ENCODE assay signal across 11 cellular contexts in genomic region chr6:169252805-169253189, GRCh38. TPM values are rescaled to one million over a fixed set of nuclear protein-coding genes. Genes with fewer than 3 reads are reported as not detected.
DNase-seq lines count a peak whose midpoint lies in the region; ATAC-seq and TF ChIP-seq lines count a peak whose summit lies in the region.
"Had no signal": no experiment of that assay in that cellular context is flagged by ENCODE, and none has a peak within 500 bp of the region (broad histone marks: within the 10 kb centered on the region; RNA-seq: fewer than 3 reads in every experiment).

No MANE protein-coding gene starts in this region.

- peak overlapping the region; percentile 13 for H3K4me3 ChIP-seq in NT2/D1 (ENCODE audit: insufficient read length, low read depth)
- H3K4me3 ChIP-seq in right cardiac atrium (ENCODE audit: low read length) = peak overlapping the region; percentile 48
- H3K4me3 ChIP-seq in retinal pigment epithelial cell (ENCODE audit: low read length) = peak overlapping the region; percentile 41
- H3K4me3 ChIP-seq: GM12878, SJSA1 had no signal

- H3K36me3 ChIP-seq in NT2/D1 (ENCODE audit: insufficient read depth, insufficient read length, low read length) = peaks cover 10% of the 10 kb centered on the region
- H3K36me3 ChIP-seq: SJSA1 had no signal

- DNase-seq in ELF-1 (ENCODE audit: low read depth, low spot score) = peak; percentile 23
- DNase-seq in NT2/D1 (ENCODE audit: low read depth, low spot score) = no peak
- peak in 1 of 3 donors; percentile 71 for DNase-seq in right cardiac atrium
- peak; percentile 39 for DNase-seq in retinal pigment epithelial cell (ENCODE audit: low read depth)
- no peak for DNase-seq in NOMO-1 treated with DMSO at 0.1 percent for 48 hours (lab: John Stamatoyannopoulos, UW; ENCODE audit: unreplicated experiment)
- no peak for DNase-seq in T1000 (lab: John Stamatoyannopoulos, UW)
- DNase-seq: naive B cell had no signal

- 4% methylated on average over 6 of the region's 6 CpGs for WGBS in right cardiac atrium

- intact Hi-C loops in right cardiac atrium (cut with DNase I) = no loop called here

- TF ChIP-seq CTCF in retinal pigment epithelial cell (conservative IDR thresholded peaks at IDR 0.05; ENCODE audit: low read depth, low read length) = no peak

- H3K27ac ChIP-seq in right cardiac atrium (ENCODE audit: low read length) = peak overlapping the region; percentile 11
- H3K27ac ChIP-seq: SJSA1 had no signal

- ATAC-seq in right cardiac atrium (no peak), GM21390 (IDR thresholded peaks at IDR 0.05; ENCODE audit: unreplicated experiment) (no peak), HG03442 (IDR thresholded peaks at IDR 0.05; ENCODE audit: unreplicated experiment) (no peak)
- ATAC-seq: GM12878 had no signal

- H3K9me3 ChIP-seq in NT2/D1 (ENCODE audit: insufficient read depth, low read length) = no peaks in the 10 kb centered on the region
- H3K9me3 ChIP-seq in right cardiac atrium (ENCODE audit: control insufficient read depth, low read length) = no peaks in the 10 kb centered on the region

- no peak overlapping the region for H3K9ac ChIP-seq in NT2/D1 (ENCODE audit: insufficient read length, low read depth)

- H3K27me3 ChIP-seq in NT2/D1 (ENCODE audit: insufficient read depth, insufficient read length) = peaks cover 56% of the 10 kb centered on the region
- no peaks in the 10 kb centered on the region for H3K27me3 ChIP-seq in right cardiac atrium (ENCODE audit: control insufficient read depth, insufficient read depth)

- peaks cover 8% of the 10 kb centered on the region for H3K4me1 ChIP-seq in NT2/D1 (ENCODE audit: insufficient read depth, insufficient read length)
- H3K4me1 ChIP-seq in right cardiac atrium (ENCODE audit: control insufficient read depth, insufficient read depth, low read length) = no peaks in the 10 kb centered on the region
- H3K4me1 ChIP-seq: SJSA1 had no signal

RNA-seq across cellular contexts. Expression of gene THBS2, which starts 0.8 kb away (rescaled TPM):
- 10 to 100 TPM; 14.4 to 38.8 (median 23.7) TPM for total RNA-seq in right cardiac atrium
- 8.7 TPM for polyA plus RNA-seq in right cardiac atrium
- total RNA-seq: SJSA1 had no signal

Comparison
In these comparisons a context has a peak if more than half of its experiments do, and no peak if none do; other contexts are left out.
1. DNase-seq: peak in ELF-1 (single experiment) and retinal pigment epithelial cell (single experiment); none in NT2/D1 (single experiment), NOMO-1 treated with DMSO at 0.1 percent for 48 hours (single experiment) and T1000 (single experiment).
2. Peak in every context shown above with its lines, with median percentiles within 50 percentile points of each other: H3K4me3 ChIP-seq.